ENCODE assay signal across 11 cellular contexts in genomic region chr19:57190301-57190700, GRCh38. TPM values are rescaled to one million over a fixed set of nuclear protein-coding genes. Genes with fewer than 3 reads are reported as not detected.
DNase-seq lines count a peak whose midpoint lies in the region; TF ChIP-seq lines count a peak whose summit lies in the region.
"Had no signal": no experiment of that assay in that cellular context is flagged by ENCODE, and none has a peak within 500 bp of the region (broad histone marks: within the 10 kb centered on the region; RNA-seq: fewer than 3 reads in every experiment).

No MANE protein-coding gene starts in this region.

- H3K4me3 ChIP-seq in CD8-positive, alpha-beta memory T cell (ENCODE audit: low read length) = no peak overlapping the region
- peak overlapping the region; percentile 76 for H3K4me3 ChIP-seq in HUES48 (ENCODE audit: low read depth, low read length)

- peaks cover 9% of the 10 kb centered on the region for H3K36me3 ChIP-seq in CD8-positive, alpha-beta memory T cell (ENCODE audit: insufficient read depth, low read length)
- peaks cover 21% of the 10 kb centered on the region for H3K36me3 ChIP-seq in HUES48 (ENCODE audit: control insufficient read depth, insufficient read depth, low read length)

- H3K4me1 Mint-ChIP-seq in CD8-positive, alpha-beta memory T cell = peaks cover 33 to 44% (median 42%) of the 10 kb centered on the region in 3 donors
- H3K4me1 Mint-ChIP-seq in activated naive CD8-positive, alpha-beta T cell treated with anti-CD3 and anti-CD28 coated beads for 36 hours = peaks cover 26% of the 10 kb centered on the region
- H3K4me1 Mint-ChIP-seq in nephron progenitor cell = peaks cover 27% of the 10 kb centered on the region

- CTCF ChIA-PET in CD8-positive, alpha-beta memory T cell (lab: Charles Lee) = no interaction called here

- peaks cover 19 to 60% (median 50%) of the 10 kb centered on the region in 3 donors for H3K36me3 Mint-ChIP-seq in CD8-positive, alpha-beta memory T cell
- peaks cover 66% of the 10 kb centered on the region for H3K36me3 Mint-ChIP-seq in activated naive CD8-positive, alpha-beta T cell treated with anti-CD3 and anti-CD28 coated beads for 36 hours
- peaks cover 55% of the 10 kb centered on the region for H3K36me3 Mint-ChIP-seq in nephron progenitor cell (ENCODE audit: low read depth)

- H3K27me3 Mint-ChIP-seq in CD8-positive, alpha-beta memory T cell = peaks cover 8 to 20% of the 10 kb centered on the region in 2 donors
- H3K27me3 Mint-ChIP-seq in activated naive CD8-positive, alpha-beta T cell treated with anti-CD3 and anti-CD28 coated beads for 36 hours = peaks cover 9% of the 10 kb centered on the region
- H3K27me3 Mint-ChIP-seq in nephron progenitor cell (ENCODE audit: low read depth, poor library complexity) = peaks cover 13% of the 10 kb centered on the region

- DNase-seq in CD8-positive, alpha-beta memory T cell = no peak
- no peak for DNase-seq in activated naive CD8-positive, alpha-beta T cell treated with anti-CD3 and anti-CD28 coated beads for 36 hours
- DNase-seq in nephron progenitor cell (no peak), DMS53 (lab: John Stamatoyannopoulos, UW) (no peak), D341Med (ENCODE audit: low spot score) (no peak)
- DNase-seq in stimulated activated CD8-positive, alpha-beta memory T cell treated with anti-CD3 and anti-CD28 coated beads, Interleukin-4, amount 100 ng/mL, for 48 hours = no peak
- DNase-seq: activated gamma-delta T cell; foreskin keratinocyte; stimulated activated CD4-positive, alpha-beta T cell treated with anti-CD3 and anti-CD28 coated beads, Interleukin-2, amount 100 ng/mL, for 24 hours had no signal

- H3K9me3 Mint-ChIP-seq in CD8-positive, alpha-beta memory T cell = peaks cover 7 to 43% (median 25%) of the 10 kb centered on the region in 5 donors
- H3K9me3 Mint-ChIP-seq in activated naive CD8-positive, alpha-beta T cell treated with anti-CD3 and anti-CD28 coated beads for 36 hours = peaks cover 31% of the 10 kb centered on the region
- H3K9me3 Mint-ChIP-seq in nephron progenitor cell = peaks cover 64% of the 10 kb centered on the region

- H3K4me1 ChIP-seq in CD8-positive, alpha-beta memory T cell (ENCODE audit: insufficient read depth, low read length) = peaks cover 25% of the 10 kb centered on the region
- H3K4me1 ChIP-seq in HUES48 (ENCODE audit: control insufficient read depth, insufficient read depth, low read length) = 0 out of 2 replicates have a peak, but pooled peaks cover 6% of the 10 kb centered on the region
- H3K4me1 ChIP-seq: foreskin keratinocyte had no signal

- peaks cover 3% of the 10 kb centered on the region for H3K9me3 ChIP-seq in CD8-positive, alpha-beta memory T cell (ENCODE audit: low read length)
- H3K9me3 ChIP-seq in HUES48 (ENCODE audit: control insufficient read depth, insufficient read depth, low read length) = peaks cover 42% of the 10 kb centered on the region

- POLR2A ChIA-PET in CD8-positive, alpha-beta memory T cell (lab: Charles Lee) = no interaction called here

- no peak overlapping the region for H3K9ac ChIP-seq in HUES48 (ENCODE audit: low read depth, low read length)

- no peak for TF ChIP-seq CTCF in nephron progenitor cell (IDR thresholded peaks at IDR 0.05)

- peak overlapping the region in 6 of 8 donors; percentile 49 to 98 (median 96) for H3K27ac Mint-ChIP-seq in CD8-positive, alpha-beta memory T cell
- no peak overlapping the region for H3K27ac Mint-ChIP-seq in activated naive CD8-positive, alpha-beta T cell treated with anti-CD3 and anti-CD28 coated beads for 36 hours
- H3K27ac Mint-ChIP-seq in nephron progenitor cell = no peak overlapping the region

- H3K27ac ChIP-seq in CD8-positive, alpha-beta memory T cell (ENCODE audit: low read depth, low read length) = no peak overlapping the region
- no peak overlapping the region for H3K27ac ChIP-seq in HUES48 (ENCODE audit: low read depth, low read length)

- peak overlapping the region; percentile 90 to 100 (median 94) for H3K4me3 Mint-ChIP-seq in CD8-positive, alpha-beta memory T cell
- peak overlapping the region; percentile 90 for H3K4me3 Mint-ChIP-seq in activated naive CD8-positive, alpha-beta T cell treated with anti-CD3 and anti-CD28 coated beads for 36 hours
- peak overlapping the region; percentile 88 for H3K4me3 Mint-ChIP-seq in nephron progenitor cell

- no peaks in the 10 kb centered on the region for H3K27me3 ChIP-seq in CD8-positive, alpha-beta memory T cell (ENCODE audit: insufficient read depth, low read length, poor library complexity, severe bottlenecking)
- H3K27me3 ChIP-seq in HUES48 (ENCODE audit: control insufficient read depth, insufficient read depth, low read length) = no peaks in the 10 kb centered on the region
- H3K27me3 ChIP-seq: foreskin keratinocyte had no signal

RNA-seq across cellular contexts. Expression of gene ZNF264, which starts 1.0 kb away (rescaled TPM):
- 10 to 100 TPM; 26.6 to 27.8 TPM for total RNA-seq in CD8-positive, alpha-beta memory T cell
- polyA plus RNA-seq in CD8-positive, alpha-beta memory T cell = 13.0 TPM
- 10 to 100 TPM; 20.0 to 21.7 TPM for total RNA-seq in activated naive CD8-positive, alpha-beta T cell treated with anti-CD3 and anti-CD28 coated beads for 36 hours

RNA-seq across cellular contexts. Expression of gene DUXA, which starts 23.0 kb away (rescaled TPM):
- not detected for total RNA-seq in CD8-positive, alpha-beta memory T cell
- not detected for polyA plus RNA-seq in CD8-positive, alpha-beta memory T cell
- total RNA-seq in activated naive CD8-positive, alpha-beta T cell treated with anti-CD3 and anti-CD28 coated beads for 36 hours = not detected
- total RNA-seq: foreskin keratinocyte, omental fat pad had no signal
- polyA plus RNA-seq: foreskin keratinocyte had no signal

RNA-seq across cellular contexts. Expression of gene AURKC, which starts 40.5 kb away (rescaled TPM):
- 1 to 10 TPM; 1.3 to 2.7 TPM for total RNA-seq in CD8-positive, alpha-beta memory T cell
- not detected for polyA plus RNA-seq in CD8-positive, alpha-beta memory T cell
- total RNA-seq in activated naive CD8-positive, alpha-beta T cell treated with anti-CD3 and anti-CD28 coated beads for 36 hours = 1 to 10 TPM; 1.2 to 1.3 TPM

RNA-seq across cellular contexts. Expression of gene ZIM3, which starts 45.3 kb away (rescaled TPM):
- not detected for total RNA-seq in CD8-positive, alpha-beta memory T cell
- not detected for polyA plus RNA-seq in CD8-positive, alpha-beta memory T cell
- total RNA-seq in activated naive CD8-positive, alpha-beta T cell treated with anti-CD3 and anti-CD28 coated beads for 36 hours = not detected
- total RNA-seq: foreskin keratinocyte, omental fat pad had no signal
- polyA plus RNA-seq: foreskin keratinocyte had no signal

RNA-seq across cellular contexts. Expression of gene ZNF805, which starts 50.1 kb away (rescaled TPM):
- total RNA-seq in CD8-positive, alpha-beta memory T cell = 10 to 100 TPM; 11.1 to 11.7 TPM
- 4.0 TPM for polyA plus RNA-seq in CD8-positive, alpha-beta memory T cell
- 1 to 10 TPM; 9.7 TPM for total RNA-seq in activated naive CD8-positive, alpha-beta T cell treated with anti-CD3 and anti-CD28 coated beads for 36 hours

Comparison
In these comparisons a context has a peak if more than half of its experiments do, and no peak if none do; other contexts are left out.
1. H3K27ac Mint-ChIP-seq: peak in CD8-positive, alpha-beta memory T cell (6 of 8); none in activated naive CD8-positive, alpha-beta T cell treated with anti-CD3 and anti-CD28 coated beads for 36 hours (single experiment) and nephron progenitor cell (single experiment).
2. Peak in every context shown above with its lines, with median percentiles within 50 percentile points of each other: H3K4me3 Mint-ChIP-seq.